25 cellular contexts compared by ENCODE assay signal in genomic region chr9:136242248-136242647, GRCh38. TPM values are rescaled to one million over a fixed set of nuclear protein-coding genes. Genes with fewer than 3 reads are reported as not detected.
"Had no signal": no experiment of that assay in that cellular context is flagged by ENCODE, and none has a peak within 500 bp of the region (broad histone marks: within the 10 kb centered on the region; RNA-seq: fewer than 3 reads in every experiment).

No MANE protein-coding gene starts in this region.

- H3K4me3 ChIP-seq: ascending aorta, breast epithelium, coronary artery, left lung, stomach, upper lobe of right lung had no signal

- ATAC-seq: left lung, upper lobe of right lung had no signal

- H3K9me3 ChIP-seq: ascending aorta, breast epithelium, left lung, stomach, upper lobe of right lung had no signal

- H3K27me3 ChIP-seq: ascending aorta, breast epithelium, left lung, stomach, upper lobe of right lung had no signal

- FAIRE-seq: endometrium had no signal

- DNase-seq: activated CD4-positive, alpha-beta T cell treated with anti-CD3 and anti-CD28 coated beads, Interleukin-2, amount 10 ng/mL, durations not matched to agents 7 days and 5 days; activated CD4-positive, CD25-positive, alpha-beta regulatory T cell; activated CD8-positive, alpha-beta memory T cell treated with anti-CD3 and anti-CD28 coated beads for 24 hours; activated CD8-positive, alpha-beta memory T cell treated with anti-CD3 and anti-CD28 coated beads, Interleukin-2, amount 50 U/mL, for 48 hours; activated gamma-delta T cell; foreskin melanocyte; left lung; midbrain; retina; stimulated activated CD4-positive, alpha-beta T cell treated with anti-CD3 and anti-CD28 coated beads, Interleukin-12 subunit alpha, Interleukin-12 subunit beta, amount 100 ng/mL, for 4 hours; stimulated activated CD4-positive, alpha-beta T cell treated with anti-CD3 and anti-CD28 coated beads, Interleukin-1b, Interleukin-23, amount 100 ng/mL, for 48 hours; stomach; T-helper 1 cell; T-helper 9 cell; upper lobe of right lung had no signal

- H3K27ac ChIP-seq: ascending aorta, breast epithelium, coronary artery, left lung, stomach, upper lobe of right lung had no signal

- H3K36me3 ChIP-seq: ascending aorta, breast epithelium, left lung, upper lobe of right lung had no signal

RNA-seq across cellular contexts. Expression of gene LHX3, which starts 37.3 kb away (rescaled TPM):
- total RNA-seq: activated CD4-positive, alpha-beta T cell treated with anti-CD3 and anti-CD28 coated beads, Interleukin-2, amount 10 ng/mL, durations not matched to agents 7 days and 5 days; ascending aorta; breast epithelium; kidney epithelial cell; left lung; lung microvascular endothelial cell; myocyte; omental fat pad; posterior vena cava; stomach; upper lobe of right lung had no signal
- polyA plus RNA-seq: neural cell, stomach had no signal
